Comparison of ENCODE assay signal across 25 cellular contexts in the genomic region with DNA sequence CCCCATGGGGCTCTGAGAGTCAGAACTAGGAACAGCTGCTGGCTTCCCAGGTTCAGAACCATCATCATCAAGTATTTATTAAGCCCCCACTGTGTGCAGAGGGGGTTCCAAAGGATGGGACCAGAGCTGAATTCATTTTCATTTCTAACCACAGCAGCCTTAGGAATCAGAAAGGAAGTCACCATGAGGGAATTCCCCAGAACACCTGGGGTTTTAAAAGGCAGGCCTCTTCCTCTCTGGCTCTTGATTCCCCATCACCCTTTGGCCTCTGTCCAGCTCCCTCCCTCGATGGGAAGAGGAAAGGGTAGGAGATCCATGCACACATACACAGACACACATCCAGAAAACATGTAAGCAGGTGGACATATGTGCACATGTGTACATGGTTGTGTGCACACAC. TPM values are rescaled to one million over a fixed set of nuclear protein-coding genes. Genes with fewer than 3 reads are reported as not detected.
DNase-seq lines count a peak whose midpoint lies in the region; ATAC-seq, FAIRE-seq and TF ChIP-seq lines count a peak whose summit lies in the region.
"Had no signal": no experiment of that assay in that cellular context is flagged by ENCODE, and none has a peak within 500 bp of the region (broad histone marks: within the 10 kb centered on the region; RNA-seq: fewer than 3 reads in every experiment).

No MANE protein-coding gene starts in this region.

- CTCF ChIA-PET in GM12878 (lab: Yijun Ruan, JAX), result interaction anchor here (1.1 to 3.3 kb wide), 4 partner anchors 9 to 121 kb away, joined by 3 to 11 read pairs (median 5); partner anchors contain the start of gene PMVK

- in situ Hi-C loops in GM12878 (cut with MboI), result no loop called here
- in situ Hi-C loops in KBM-7 (cut with MboI; ENCODE audit: low pct_unique_long_range_greater_than_20kb, low sequenced_read_pairs), result no loop called here

- TF ChIP-seq POLR2A in GM12878 (IDR thresholded peaks at IDR 0.05; ENCODE audit: low read depth, low read length) (no peak), sigmoid colon (IDR thresholded peaks at IDR 0.05) (no peak)

- H2AFZ ChIP-seq in MM.1S (ENCODE audit: low read length) (0 out of 2 replicates have a peak overlapping the region, but pooled peaks have one; percentile 9), GM12878 (ENCODE audit: control insufficient read depth, low read depth, low read length) (no peak overlapping the region)
- H2AFZ ChIP-seq: GM23338 had no signal

- BruUV-seq in GM12878 (replicated peaks; lab: Mats Ljungman, UMichigan), result no TSS peak

- POLR2A ChIA-PET in GM12878 (lab: Charles Lee), result interaction anchor here (0.6 to 11.9 kb wide), 8 partner anchors 13 to 206 kb away, joined by 4 to 204 read pairs (median 5); partner anchors contain the start of genes CKS1B and PMVK

- H3K4me2 ChIP-seq in MM.1S (ENCODE audit: low read depth, low read length), result peak overlapping the region; percentile 95; the same call in 1 of the 2 replicates
- H3K4me2 ChIP-seq in GM12878 (ENCODE audit: control insufficient read depth, insufficient read depth), result peak overlapping the region; percentile 15; the same call in 1 of the 2 replicates

- DNase-seq in NCI-H1105 treated with DMSO at 0.1 percent for 48 hours (lab: John Stamatoyannopoulos, UW) (peak; percentile 4), NCI-H1105 (lab: John Stamatoyannopoulos, UW) (no peak), MM.1S (peak; percentile 41), GM12878 (ENCODE audit: low read depth, low spot score) (no peak), sigmoid colon (peak; percentile 40), KBM-7 (no peak), retina (no peak)
- DNase-seq in stimulated activated CD4-positive, alpha-beta T cell treated with anti-CD3 and anti-CD28 coated beads, Interleukin-2, amount 100 ng/mL, for 48 hours, result no peak
- DNase-seq: activated CD4-positive, alpha-beta T cell treated with anti-CD3 and anti-CD28 coated beads, Interleukin-2, amount 10 ng/mL, durations not matched to agents 7 days and 5 days; activated CD8-positive, alpha-beta memory T cell treated with anti-CD3 and anti-CD28 coated beads, Interleukin-2, amount 10 ng/mL, durations not matched to agents 7 days and 5 days; effector CD8-positive, alpha-beta T cell; Karpas-422; mesendoderm; NCI-H524; stimulated activated CD4-positive, alpha-beta T cell treated with anti-CD3 and anti-CD28 coated beads, Interleukin-4, amount 100 ng/mL, for 24 hours; stimulated activated naive B cell treated with anti-CD40 and anti-IgM and Interleukin-4, amounts not matched to agents 10 μg/mL and 1 μg/mL and 100 μg/mL, for 72 hours had no signal

- peaks cover 3% of the 10 kb centered on the region for H3F3A ChIP-seq in MM.1S (ENCODE audit: insufficient read depth, low read length)

- no peaks in the 10 kb centered on the region for H3K36me3 ChIP-seq in MM.1S (replicated peaks; ENCODE audit: insufficient read depth, low read length)
- H3K36me3 ChIP-seq in GM12878 (ENCODE audit: control insufficient read depth in 2 of 2, insufficient read depth in 2 of 2, low read length in 1 of 2), result no peaks in the 10 kb centered on the region
- no peaks in the 10 kb centered on the region for H3K36me3 ChIP-seq in sigmoid colon
- H3K36me3 ChIP-seq: uterus had no signal

- peaks cover 15% of the 10 kb centered on the region; the same call in 1 of the 2 replicates for H3K79me2 ChIP-seq in MM.1S (ENCODE audit: low read length)
- peaks cover 31% of the 10 kb centered on the region for H3K79me2 ChIP-seq in GM12878 (ENCODE audit: control insufficient read depth, insufficient read depth, low read length)

- TF ChIP-seq CTCF in MM.1S (IDR thresholded peaks at IDR 0.05; ENCODE audit: low read length) (no peak), GM12878 (IDR thresholded peaks at IDR 0.05 in 2 of 3, conservative IDR thresholded peaks at IDR 0.05 in 1 of 3; ENCODE audit: control insufficient read depth in 2 of 3, extremely low read depth in 1 of 3, insufficient read depth in 1 of 3, low read depth in 3 of 3, low read length in 3 of 3) (no peak), sigmoid colon (IDR thresholded peaks at IDR 0.05) (no peak)

- H3K9me3 ChIP-seq in MM.1S (replicated peaks; ENCODE audit: insufficient read depth, low read length) (no peaks in the 10 kb centered on the region), GM12878 (replicated peaks; ENCODE audit: control insufficient read depth, insufficient read depth, low read length) (no peaks in the 10 kb centered on the region; the same call in 2 of the 3 replicates), sigmoid colon (no peaks in the 10 kb centered on the region)
- H3K9me3 ChIP-seq: A549, uterus had no signal

- intact Hi-C loops in GM12878 (cut with micrococcal nuclease; ENCODE audit: unreplicated experiment) (no loop called here), sigmoid colon (cut with DNase I) (loop anchor here (2.0 kb wide), 1 partner anchor 313 kb away; the partner anchor contains the start of gene UBE2Q1)

- H3K9me2 ChIP-seq in MM.1S (replicated peaks; ENCODE audit: insufficient read depth, low read length), result no peaks in the 10 kb centered on the region

- RAD21 ChIA-PET in GM12878 (lab: Charles Lee; ENCODE audit: unreplicated experiment), result interaction anchor here (1.0 to 15.4 kb wide), 9 partner anchors 13 to 312 kb away, joined by 3 to 254 read pairs (median 6); partner anchors contain the start of gene PMVK

- H4K20me1 ChIP-seq in MM.1S (ENCODE audit: insufficient read depth, low read length), result no peaks in the 10 kb centered on the region
- H4K20me1 ChIP-seq in GM12878 (ENCODE audit: control insufficient read depth, insufficient read depth), result no peaks in the 10 kb centered on the region

- H3K9ac ChIP-seq in MM.1S (ENCODE audit: low read length) (no peak overlapping the region), GM12878 (ENCODE audit: control insufficient read depth, insufficient read depth, low read length) (no peak overlapping the region)

- SMC1A ChIA-PET in GM12878 (lab: Charles Lee; ENCODE audit: uncharacterized antibody, unreplicated experiment), result interaction anchor here (0.8 to 9.4 kb wide), 10 partner anchors 13 to 312 kb away, joined by 3 to 113 read pairs (median 4); no protein-coding TSS in a partner anchor

- 0% methylated on average over 1 of the region's 1 CpG for WGBS in GM12878 (ENCODE audit: insufficient coverage, insufficient replicate concordance, low lambda C conversion rate, missing lambda C conversion rate)
- 0 to 9% methylated on average over 1 of the region's 1 CpG for WGBS in sigmoid colon, 2 donors

- ATAC-seq in GM12878, result no peak
- ATAC-seq: A549; activated CD8-positive, alpha-beta memory T cell treated with anti-CD3 and anti-CD28 coated beads, Interleukin-2, amount 10 ng/mL, durations not matched to agents 7 days and 5 days; esophagus mucosa; foreskin keratinocyte; GM23338; SK-N-SH treated with all-trans-retinoic acid at 6 μM for 48 hours; stimulated activated naive B cell treated with anti-CD40 and anti-IgM and Interleukin-4, amounts not matched to agents 10 μg/mL and 1 μg/mL and 100 μg/mL, for 72 hours had no signal

- no peak for TF ChIP-seq RAD21 in GM12878 (IDR thresholded peaks at IDR 0.05; ENCODE audit: insufficient read depth, low read depth, low read length)

- TF ChIP-seq EP300 in GM12878 (IDR thresholded peaks at IDR 0.05; ENCODE audit: borderline replicate concordance in 1 of 2, control insufficient read depth in 1 of 2, low read depth in 2 of 2, low read length in 2 of 2) (no peak), sigmoid colon (IDR thresholded peaks at IDR 0.05) (no peak)

- no peak overlapping the region for H3K27ac ChIP-seq in MM.1S (ENCODE audit: low read length)
- peak overlapping the region; percentile 40; the same call in 1 of the 2 replicates for H3K27ac ChIP-seq in GM12878 (ENCODE audit: control insufficient read depth, insufficient read depth)
- no peak overlapping the region for H3K27ac ChIP-seq in sigmoid colon
- H3K27ac ChIP-seq: A549, foreskin keratinocyte, RWPE1 had no signal

- no peak for FAIRE-seq in GM12878 (lab: Jason Lieb, UNC)
- FAIRE-seq: A549, bronchial epithelial cell, colon had no signal

- H3K4me1 ChIP-seq in MM.1S (ENCODE audit: low read length) (peaks cover 26% of the 10 kb centered on the region), GM12878 (ENCODE audit: control insufficient read depth, insufficient read depth, low read length) (peaks cover 46% of the 10 kb centered on the region), sigmoid colon (peaks cover 0 to 39% (median 28%) of the 10 kb centered on the region in 4 donors)
- H3K4me1 ChIP-seq: foreskin keratinocyte had no signal

- H3K27me3 ChIP-seq in MM.1S (replicated peaks; ENCODE audit: insufficient read depth, low read length) (no peaks in the 10 kb centered on the region), GM12878 (replicated peaks in 1 of 2; ENCODE audit: control insufficient read depth in 2 of 2, insufficient read depth in 2 of 2, low read length in 1 of 2) (no peaks in the 10 kb centered on the region), sigmoid colon (peaks cover 0 to 31% (median 25%) of the 10 kb centered on the region in 3 donors)
- H3K27me3 ChIP-seq: uterus had no signal

- H3K4me3 ChIP-seq in MM.1S (ENCODE audit: low read length) (no peak overlapping the region), GM12878 (no peak overlapping the region), sigmoid colon (no peak overlapping the region)
- H3K4me3 ChIP-seq: A549, uterus had no signal

TF ChIP-seq in GM12878, 131 proteins besides CTCF, POLR2A, EP300 and RAD21 (continues in another document):
- TF ChIP-seq SIX5 (IDR thresholded peaks at IDR 0.05; ENCODE audit: low read depth, low read length, severe bottlenecking) (no peak), CHD1 (IDR thresholded peaks at IDR 0.05; ENCODE audit: low read depth, low read length) (no peak)

RNA-seq across cellular contexts. Expression of gene KCNN3, which starts 1.3 kb away (rescaled TPM):
- 53.8 and 54.8 TPM in 2 replicates for total RNA-seq in GM12878 (2013; cell fraction: nucleolus; rRNA removed)
- total RNA-seq in GM12878 (2014; rRNA removed) (13.2 and 15.8 TPM in 2 replicates), GM12878 (2014; rRNA removed; fragmentation: Illumina TruSeq; extraction: Trizol) (9.9 and 11.8 TPM in 2 replicates), GM12878 (2021) (15.3 and 17.3 TPM in 2 replicates), sigmoid colon (10 to 100 TPM in 3 of 4 donors, 1 to 10 TPM in 1; 9.4 to 27.7 (median 17.7) TPM)
- 9.5 TPM for polyA plus RNA-seq in GM12878 (2011; ENCODE audit: low read depth)
- polyA plus RNA-seq in GM12878 (2011; rRNA removed) (13.5 and 17.4 TPM in 2 replicates), GM12878 (2014; fragmentation: Illumina TruSeq; extraction: Trizol) (10.9 and 14.1 TPM in 2 replicates), GM12878 (2014; fragmentation: Nextera tagmentation; extraction: Ambion mirVana) (1 to 10 TPM; 3.5 to 6.4 TPM), GM12878 (2014; rRNA removed) (13.6 and 13.8 TPM in 2 replicates), GM12878 (2016; fragmentation: Nextera tagmentation; extraction: Ambion mirVana) (10 to 100 TPM; 25.8 to 26.4 TPM), sigmoid colon (1 to 10 TPM in 1 of 3 donors, under 1 TPM in 2; 0.23 to 1.5 (median 0.60) TPM)
- 24.6 and 29.9 TPM in 2 replicates for polyA plus RNA-seq in GM12878 (2011; cell fraction: cytosol; rRNA removed)
- 21.5 and 27.0 TPM in 2 replicates for polyA plus RNA-seq in GM12878 (2011; cell fraction: nucleus; rRNA removed)
- polyA plus RNA-seq in GM12878 (2012), result 13.6 and 19.7 TPM in 2 replicates
- polyA minus RNA-seq in GM12878 (2011; rRNA and poly(A)+ RNA removed), result 59.0 and 61.8 TPM in 2 replicates
- 11.6 and 12.3 TPM in 2 replicates for polyA minus RNA-seq in GM12878 (2011; cell fraction: cytosol; rRNA and poly(A)+ RNA removed)
- polyA minus RNA-seq in GM12878 (2011; cell fraction: nucleus; rRNA and poly(A)+ RNA removed), result 16.3 and 26.8 TPM in 2 replicates
- polyA plus RNA-seq: foreskin keratinocyte had no signal

Comparison
In these comparisons a context has a peak if more than half of its experiments do, and no peak if none do; other contexts are left out.
1. DNase-seq: peak in NCI-H1105 treated with DMSO at 0.1 percent for 48 hours (single experiment), MM.1S (single experiment) and sigmoid colon (single experiment); none in NCI-H1105 (single experiment), GM12878 (single experiment), KBM-7 (single experiment), retina (single experiment) and stimulated activated CD4-positive, alpha-beta T cell treated with anti-CD3 and anti-CD28 coated beads, Interleukin-2, amount 100 ng/mL, for 48 hours (0 of 2).